Comparison of ENCODE assay signal across 1 cellular context in genomic region chr12:10363922-10364838, GRCh38.
A peak's percentile ranks its signal among the peaks of the same experiment; 100 is the strongest.
TF ChIP-seq lines count a peak whose summit lies in the region.

No MANE protein-coding gene starts in this region.

TF ChIP-seq in K562, 482 proteins besides CTCF, POLR2A, EP300 and RAD21 (continued from another document and continues in another):
- no peak for TF ChIP-seq KLF10 (CRISPR knock-in tag; IDR thresholded peaks at IDR 0.05)
- TF ChIP-seq ZC3H4 (CRISPR knock-in tag; IDR thresholded peaks at IDR 0.05; ENCODE audit: borderline replicate concordance): peak; percentile 58; the same call in 1 of the 2 replicates
- no peak for TF ChIP-seq FOS (IDR thresholded peaks at IDR 0.05; ENCODE audit: extremely low read depth, insufficient read length)
- TF ChIP-seq, protein P1, sequence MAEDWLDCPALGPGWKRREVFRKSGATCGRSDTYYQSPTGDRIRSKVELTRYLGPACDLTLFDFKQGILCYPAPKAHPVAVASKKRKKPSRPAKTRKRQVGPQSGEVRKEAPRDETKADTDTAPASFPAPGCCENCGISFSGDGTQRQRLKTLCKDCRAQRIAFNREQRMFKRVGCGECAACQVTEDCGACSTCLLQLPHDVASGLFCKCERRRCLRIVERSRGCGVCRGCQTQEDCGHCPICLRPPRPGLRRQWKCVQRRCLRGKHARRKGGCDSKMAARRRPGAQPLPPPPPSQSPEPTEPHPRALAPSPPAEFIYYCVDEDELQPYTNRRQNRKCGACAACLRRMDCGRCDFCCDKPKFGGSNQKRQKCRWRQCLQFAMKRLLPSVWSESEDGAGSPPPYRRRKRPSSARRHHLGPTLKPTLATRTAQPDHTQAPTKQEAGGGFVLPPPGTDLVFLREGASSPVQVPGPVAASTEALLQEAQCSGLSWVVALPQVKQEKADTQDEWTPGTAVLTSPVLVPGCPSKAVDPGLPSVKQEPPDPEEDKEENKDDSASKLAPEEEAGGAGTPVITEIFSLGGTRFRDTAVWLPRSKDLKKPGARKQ (CRISPR knock-in tag; IDR thresholded peaks at IDR 0.05): no peak
- TF ChIP-seq ZBTB8A (IDR thresholded peaks at IDR 0.05; ENCODE audit: partially characterized antibody): no peak
- no peak for TF ChIP-seq IRF2 (CRISPR knock-in tag; IDR thresholded peaks at IDR 0.05)
- TF ChIP-seq, protein P2, sequence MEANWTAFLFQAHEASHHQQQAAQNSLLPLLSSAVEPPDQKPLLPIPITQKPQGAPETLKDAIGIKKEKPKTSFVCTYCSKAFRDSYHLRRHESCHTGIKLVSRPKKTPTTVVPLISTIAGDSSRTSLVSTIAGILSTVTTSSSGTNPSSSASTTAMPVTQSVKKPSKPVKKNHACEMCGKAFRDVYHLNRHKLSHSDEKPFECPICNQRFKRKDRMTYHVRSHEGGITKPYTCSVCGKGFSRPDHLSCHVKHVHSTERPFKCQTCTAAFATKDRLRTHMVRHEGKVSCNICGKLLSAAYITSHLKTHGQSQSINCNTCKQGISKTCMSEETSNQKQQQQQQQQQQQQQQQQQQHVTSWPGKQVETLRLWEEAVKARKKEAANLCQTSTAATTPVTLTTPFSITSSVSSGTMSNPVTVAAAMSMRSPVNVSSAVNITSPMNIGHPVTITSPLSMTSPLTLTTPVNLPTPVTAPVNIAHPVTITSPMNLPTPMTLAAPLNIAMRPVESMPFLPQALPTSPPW (CRISPR knock-in tag; IDR thresholded peaks at IDR 0.05): no peak
- no peak for TF ChIP-seq HNRNPL (IDR thresholded peaks at IDR 0.05; ENCODE audit: low read depth, low read length)
- TF ChIP-seq HSF4 (CRISPR knock-in tag; IDR thresholded peaks at IDR 0.05; ENCODE audit: borderline replicate concordance): no peak
- TF ChIP-seq CEBPG (CRISPR knock-in tag; IDR thresholded peaks at IDR 0.05): no peak
- no peak for TF ChIP-seq CEBPG (tag; conservative IDR thresholded peaks at IDR 0.05 in 1 of 2, IDR thresholded peaks at IDR 0.05 in 1 of 2)
- no peak for TF ChIP-seq MNT (conservative IDR thresholded peaks at IDR 0.05)
- no peak for TF ChIP-seq STAT5A (IDR thresholded peaks at IDR 0.05; ENCODE audit: borderline replicate concordance, low read length)
- no peak for TF ChIP-seq NCOA4 (IDR thresholded peaks at IDR 0.05; ENCODE audit: partially characterized antibody)
- peak; percentile 47 for TF ChIP-seq KDM5B (IDR thresholded peaks at IDR 0.05; ENCODE audit: insufficient replicate concordance, low read depth, low read length)
- no peak for TF ChIP-seq CBFA2T2 (conservative IDR thresholded peaks at IDR 0.05)
- no peak for TF ChIP-seq SMAD1 (IDR thresholded peaks at IDR 0.05; ENCODE audit: low read depth, low read length, partially characterized antibody)
- TF ChIP-seq, protein P3, sequence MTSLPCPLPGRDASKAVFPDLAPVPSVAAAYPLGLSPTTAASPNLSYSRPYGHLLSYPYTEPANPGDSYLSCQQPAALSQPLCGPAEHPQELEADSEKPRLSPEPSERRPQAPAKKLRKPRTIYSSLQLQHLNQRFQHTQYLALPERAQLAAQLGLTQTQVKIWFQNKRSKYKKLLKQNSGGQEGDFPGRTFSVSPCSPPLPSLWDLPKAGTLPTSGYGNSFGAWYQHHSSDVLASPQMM (CRISPR knock-in tag; IDR thresholded peaks at IDR 0.05): no peak
- no peak for TF ChIP-seq THRB (CRISPR knock-in tag; conservative IDR thresholded peaks at IDR 0.05)
- TF ChIP-seq PBX2 (CRISPR knock-in tag; IDR thresholded peaks at IDR 0.05; ENCODE audit: low read depth): no peak
- no peak for TF ChIP-seq PBX2 (tag; conservative IDR thresholded peaks at IDR 0.05; ENCODE audit: low read depth)
- no peak for TF ChIP-seq PHF20 (IDR thresholded peaks at IDR 0.05; ENCODE audit: partially characterized antibody)
- TF ChIP-seq, protein P4, sequence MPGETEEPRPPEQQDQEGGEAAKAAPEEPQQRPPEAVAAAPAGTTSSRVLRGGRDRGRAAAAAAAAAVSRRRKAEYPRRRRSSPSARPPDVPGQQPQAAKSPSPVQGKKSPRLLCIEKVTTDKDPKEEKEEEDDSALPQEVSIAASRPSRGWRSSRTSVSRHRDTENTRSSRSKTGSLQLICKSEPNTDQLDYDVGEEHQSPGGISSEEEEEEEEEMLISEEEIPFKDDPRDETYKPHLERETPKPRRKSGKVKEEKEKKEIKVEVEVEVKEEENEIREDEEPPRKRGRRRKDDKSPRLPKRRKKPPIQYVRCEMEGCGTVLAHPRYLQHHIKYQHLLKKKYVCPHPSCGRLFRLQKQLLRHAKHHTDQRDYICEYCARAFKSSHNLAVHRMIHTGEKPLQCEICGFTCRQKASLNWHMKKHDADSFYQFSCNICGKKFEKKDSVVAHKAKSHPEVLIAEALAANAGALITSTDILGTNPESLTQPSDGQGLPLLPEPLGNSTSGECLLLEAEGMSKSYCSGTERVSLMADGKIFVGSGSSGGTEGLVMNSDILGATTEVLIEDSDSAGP (CRISPR knock-in tag; IDR thresholded peaks at IDR 0.05): 0 out of 2 replicates have a peak, but pooled peaks have one; percentile 14
- no peak for TF ChIP-seq NEUROD1 (IDR thresholded peaks at IDR 0.05; ENCODE audit: borderline replicate concordance, low read depth, low read length, partially characterized antibody)
- TF ChIP-seq ZNF3 (CRISPR knock-in tag; IDR thresholded peaks at IDR 0.05): no peak
- no peak for TF ChIP-seq FUS (optimal IDR thresholded peaks at IDR 0.05; ENCODE audit: low read depth, low read length)
- no peak for TF ChIP-seq ZNF24 (IDR thresholded peaks at IDR 0.05)
- no peak for TF ChIP-seq MCM2 (IDR thresholded peaks at IDR 0.05; ENCODE audit: low read depth)
- TF ChIP-seq SMARCB1 (IDR thresholded peaks at IDR 0.05; ENCODE audit: insufficient read length, low read depth): no peak
- no peak for TF ChIP-seq GMEB1 (CRISPR knock-in tag; IDR thresholded peaks at IDR 0.05)
- no peak for TF ChIP-seq PCBP2 (IDR thresholded peaks at IDR 0.05; ENCODE audit: low read depth, low read length, poor library complexity, severe bottlenecking)
- 0 out of 2 replicates have a peak, but pooled peaks have one; percentile 33 for TF ChIP-seq MGA (IDR thresholded peaks at IDR 0.05)
- TF ChIP-seq ZNF184 (CRISPR knock-in tag; IDR thresholded peaks at IDR 0.05): no peak
